ENCODE assay signal across 17 cellular contexts in the genomic region with DNA sequence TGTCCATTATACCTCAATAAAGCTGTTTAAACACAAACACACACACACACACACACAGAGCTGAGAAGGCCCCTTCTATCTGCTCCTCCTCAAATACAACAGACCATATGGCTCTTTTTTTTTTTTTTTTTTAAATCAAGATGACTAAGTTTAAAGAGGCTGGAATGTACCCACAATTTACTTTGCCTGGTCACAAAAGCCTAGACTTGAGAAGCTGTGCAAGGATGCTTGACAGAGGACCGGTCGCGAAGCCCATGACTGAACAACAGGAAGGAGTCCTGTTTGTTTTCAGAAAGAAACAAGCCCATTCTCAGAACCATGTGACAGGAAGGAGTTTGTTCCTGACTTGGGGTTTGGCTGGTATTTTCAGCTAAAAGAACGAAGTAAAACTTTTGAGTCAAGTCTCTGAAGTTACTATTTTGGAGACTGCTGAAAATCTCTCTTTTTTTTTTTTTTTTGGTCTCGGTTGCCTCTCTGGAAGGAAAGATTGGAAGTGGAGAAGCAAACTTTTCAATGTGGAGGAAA.
DNase-seq lines count a peak whose midpoint lies in the region; ATAC-seq and TF ChIP-seq lines count a peak whose summit lies in the region.
"Had no signal": no experiment of that assay in that cellular context is flagged by ENCODE, and none has a peak within 500 bp of the region (broad histone marks: within the 10 kb centered on the region; RNA-seq: fewer than 3 reads in every experiment).

No MANE protein-coding gene starts in this region.

- H2BK120ac ChIP-seq in neuronal stem cell (ENCODE audit: low read depth, low read length) (no peak overlapping the region), mesendoderm (ENCODE audit: low read depth, low read length) (no peak overlapping the region)

- H3K79me2 ChIP-seq in mesendoderm (ENCODE audit: control insufficient read depth, insufficient read depth, low read length), result no peaks in the 10 kb centered on the region

- no peak overlapping the region for H3K14ac ChIP-seq in neuronal stem cell (ENCODE audit: low read length)

- H3K79me1 ChIP-seq in neuronal stem cell (ENCODE audit: low read depth, low read length) (no peaks in the 10 kb centered on the region), mesendoderm (ENCODE audit: low read length) (no peaks in the 10 kb centered on the region)

- TF ChIP-seq CTCF in AG10803 (conservative IDR thresholded peaks at IDR 0.05; ENCODE audit: low read length), result no peak
- TF ChIP-seq CTCF in endothelial cell (IDR thresholded peaks at IDR 0.05; ENCODE audit: unreplicated experiment), result no peak
- no peak for TF ChIP-seq CTCF in HFFc6 (IDR thresholded peaks at IDR 0.05)

- H3K4me2 ChIP-seq in neuronal stem cell (ENCODE audit: insufficient read depth, low read length, poor library complexity, severe bottlenecking) (no peak overlapping the region), mesendoderm (ENCODE audit: low read length) (no peak overlapping the region)

- H3K27ac ChIP-seq in neuronal stem cell (replicated peaks; ENCODE audit: low read length) (no peak overlapping the region), mesendoderm (ENCODE audit: low read depth, low read length) (no peak overlapping the region)

- H3K18ac ChIP-seq in neuronal stem cell (ENCODE audit: low read length) (no peak overlapping the region), mesendoderm (ENCODE audit: low read length) (no peak overlapping the region)

- no peaks in the 10 kb centered on the region for H3K9me3 ChIP-seq in neuronal stem cell (replicated peaks in 1 of 2; ENCODE audit: control insufficient read depth in 2 of 2, insufficient read depth in 1 of 2, low read depth in 1 of 2, low read length in 2 of 2)

- no peak overlapping the region for H4K5ac ChIP-seq in mesendoderm (ENCODE audit: low read length)

- H2AK5ac ChIP-seq in neuronal stem cell (ENCODE audit: low read depth, low read length) (no peak overlapping the region), mesendoderm (ENCODE audit: low read length) (no peak overlapping the region)

- ATAC-seq in GM19467 (IDR thresholded peaks at IDR 0.05; ENCODE audit: unreplicated experiment), result no peak
- ATAC-seq in GM19035 (IDR thresholded peaks at IDR 0.05; ENCODE audit: unreplicated experiment), result no peak
- ATAC-seq: K562 had no signal

- H3K4me1 Mint-ChIP-seq in endothelial cell (ENCODE audit: unreplicated experiment) (peaks cover 12% of the 10 kb centered on the region), HFFc6 (ENCODE audit: low read depth) (no peaks in the 10 kb centered on the region; the same call in 1 of the 2 replicates)

- H3K4me1 ChIP-seq in neuronal stem cell (ENCODE audit: control insufficient read depth in 2 of 2, insufficient read depth in 1 of 2, low read depth in 1 of 2, low read length in 2 of 2), result peaks cover 0 to 5% of the 10 kb centered on the region in 2 donors
- no peaks in the 10 kb centered on the region for H3K4me1 ChIP-seq in mesendoderm (ENCODE audit: control insufficient read depth, low read depth, low read length)

- H2BK5ac ChIP-seq in neuronal stem cell (ENCODE audit: low read length), result no peak overlapping the region
- no peak overlapping the region for H2BK5ac ChIP-seq in mesendoderm (ENCODE audit: low read length)

- H3K9me3 Mint-ChIP-seq in endothelial cell (ENCODE audit: unreplicated experiment) (no peaks in the 10 kb centered on the region), HFFc6 (no peaks in the 10 kb centered on the region)
- H3K9me3 Mint-ChIP-seq: H9 had no signal

- H3K27ac Mint-ChIP-seq in endothelial cell (ENCODE audit: unreplicated experiment), result peak overlapping the region; percentile 39
- no peak overlapping the region for H3K27ac Mint-ChIP-seq in HFFc6
- H3K27ac Mint-ChIP-seq: CD4-positive, alpha-beta T cell had no signal

- H3K4me3 ChIP-seq in AG10803 (ENCODE audit: low read length), result no peak overlapping the region
- no peak overlapping the region for H3K4me3 ChIP-seq in neuronal stem cell (ENCODE audit: low read length in 2 of 2)
- no peak overlapping the region for H3K4me3 ChIP-seq in mesendoderm (ENCODE audit: low read length)
- H3K4me3 ChIP-seq: K562 had no signal

- H3K36me3 Mint-ChIP-seq in endothelial cell (ENCODE audit: low read depth, unreplicated experiment) (no peaks in the 10 kb centered on the region), HFFc6 (ENCODE audit: low read depth) (no peaks in the 10 kb centered on the region)

- H3K9ac ChIP-seq in neuronal stem cell (ENCODE audit: low read depth, low read length, poor library complexity) (no peak overlapping the region), mesendoderm (ENCODE audit: low read length) (no peak overlapping the region)

- DNase-seq in AG10803 (ENCODE audit: low read depth) (peak; percentile 22), HT1080 (ENCODE audit: low read depth) (peak; percentile 40), endothelial cell (ENCODE audit: low spot score) (no peak), neuronal stem cell (ENCODE audit: low spot score) (no peak), HFFc6 (no peak), mesendoderm (no peak)
- DNase-seq: 8988T; Calu3; CD4-positive, alpha-beta T cell; DMS79 treated with DMSO at 0.1 percent for 48 hours; H9; NCI-H187 treated with DMSO at 0.1 percent for 48 hours; NCI-H774; SHP77 treated with DMSO at 0.1 percent for 48 hours had no signal

- H3K36me3 ChIP-seq in neuronal stem cell (replicated peaks in 1 of 2; ENCODE audit: control insufficient read depth in 2 of 2, insufficient read depth in 2 of 2, low read length in 2 of 2), result no peaks in the 10 kb centered on the region
- no peaks in the 10 kb centered on the region for H3K36me3 ChIP-seq in mesendoderm (ENCODE audit: control insufficient read depth, insufficient read depth, low read length)

- peaks cover 1% of the 10 kb centered on the region for H3K27me3 Mint-ChIP-seq in endothelial cell (ENCODE audit: unreplicated experiment)
- H3K27me3 Mint-ChIP-seq in HFFc6 (ENCODE audit: insufficient read depth), result no peaks in the 10 kb centered on the region; the same call in 1 of the 2 replicates
- H3K27me3 Mint-ChIP-seq: CD4-positive, alpha-beta T cell had no signal

- H3K4me3 Mint-ChIP-seq in endothelial cell (ENCODE audit: unreplicated experiment) (no peak overlapping the region), HFFc6 (no peak overlapping the region)
- H3K4me3 Mint-ChIP-seq: CD4-positive, alpha-beta T cell; H9 had no signal

- H4K8ac ChIP-seq in neuronal stem cell (ENCODE audit: low read depth, low read length), result no peak overlapping the region
- H4K8ac ChIP-seq in mesendoderm (ENCODE audit: low read depth, low read length), result no peak overlapping the region

- H3K23ac ChIP-seq in neuronal stem cell (ENCODE audit: low read depth, low read length, poor library complexity), result no peak overlapping the region
- H3K23ac ChIP-seq in mesendoderm (ENCODE audit: low read length), result no peak overlapping the region

- H2BK15ac ChIP-seq in neuronal stem cell (ENCODE audit: low read length) (no peak overlapping the region), mesendoderm (replicated peaks; ENCODE audit: low read depth) (no peak overlapping the region)

- WGBS in neuronal stem cell (ENCODE audit: extremely low coverage in 2 of 2, insufficient read length in 2 of 2, insufficient replicate concordance in 1 of 2), 2 donors, result no CpG with 5 or more reads among the region's 5 CpGs
- no CpG with 5 or more reads among the region's 5 CpGs for WGBS in mesendoderm (ENCODE audit: extremely low coverage, insufficient coverage, low lambda C conversion rate)

- H2AFZ ChIP-seq in neuronal stem cell (ENCODE audit: low read length), result peak overlapping the region; percentile 76

- H3K4ac ChIP-seq in neuronal stem cell (ENCODE audit: low read length) (no peak overlapping the region), mesendoderm (ENCODE audit: low read depth, low read length) (no peak overlapping the region)

- no peaks in the 10 kb centered on the region for H3K27me3 ChIP-seq in neuronal stem cell (ENCODE audit: control insufficient read depth in 3 of 3, insufficient read depth in 3 of 3, low read depth in 1 of 3, low read length in 3 of 3)
- H3K27me3 ChIP-seq in mesendoderm (ENCODE audit: insufficient read depth, low read length, poor library complexity), result no peaks in the 10 kb centered on the region

- no peak overlapping the region for H4K91ac ChIP-seq in neuronal stem cell (ENCODE audit: low read depth, low read length, poor library complexity)

- no peak overlapping the region for H3K56ac ChIP-seq in mesendoderm (ENCODE audit: low read length)

- no peak overlapping the region for H2BK12ac ChIP-seq in neuronal stem cell (ENCODE audit: low read length)

Comparison
In these comparisons a context has a peak if more than half of its experiments do, and no peak if none do; other contexts are left out.
1. DNase-seq: peak in AG10803 (single experiment) and HT1080 (single experiment); none in endothelial cell (single experiment), neuronal stem cell (single experiment), HFFc6 (single experiment) and mesendoderm (single experiment).